1 cellular context compared by ENCODE assay signal in genomic region chr6:6758546-6758914, GRCh38.
TF ChIP-seq lines count a peak whose summit lies in the region.

No MANE protein-coding gene starts in this region.

TF ChIP-seq in WTC11, 78 proteins besides CTCF, POLR2A, EP300 and RAD21 (continued from another document):
- no peak for TF ChIP-seq ZNF425 (CRISPR knock-in tag; conservative IDR thresholded peaks at IDR 0.05)
- no peak for TF ChIP-seq ZNF138 (CRISPR knock-in tag; conservative IDR thresholded peaks at IDR 0.05)
- TF ChIP-seq SMAD3 (CRISPR knock-in tag; IDR thresholded peaks at IDR 0.05; ENCODE audit: borderline replicate concordance): no peak
- no peak for TF ChIP-seq NFATC4 (CRISPR knock-in tag; IDR thresholded peaks at IDR 0.05)
- no peak for TF ChIP-seq FOXP1 (CRISPR knock-in tag; IDR thresholded peaks at IDR 0.05; ENCODE audit: borderline replicate concordance)
- no peak for TF ChIP-seq ZNF396 (CRISPR knock-in tag; IDR thresholded peaks at IDR 0.05; ENCODE audit: borderline replicate concordance)
- no peak for TF ChIP-seq NFYB (CRISPR knock-in tag; conservative IDR thresholded peaks at IDR 0.05; ENCODE audit: low read depth)
- TF ChIP-seq IRF2 (CRISPR knock-in tag; IDR thresholded peaks at IDR 0.05; ENCODE audit: borderline replicate concordance, low read depth): no peak
- no peak for TF ChIP-seq ELF4 (CRISPR knock-in tag; IDR thresholded peaks at IDR 0.05; ENCODE audit: low read depth)
- no peak for TF ChIP-seq TEAD1 (CRISPR knock-in tag; IDR thresholded peaks at IDR 0.05)
- TF ChIP-seq MLX (CRISPR knock-in tag; IDR thresholded peaks at IDR 0.05): no peak
- TF ChIP-seq ETV6 (CRISPR knock-in tag; IDR thresholded peaks at IDR 0.05): no peak
- no peak for TF ChIP-seq FOXJ3 (CRISPR knock-in tag; IDR thresholded peaks at IDR 0.05; ENCODE audit: borderline replicate concordance)
- no peak for TF ChIP-seq PRRX2 (CRISPR knock-in tag; IDR thresholded peaks at IDR 0.05)
TF ChIP-seq in WTC11: peak in this region for 0.
